9 cellular contexts compared by ENCODE assay signal in the genomic region with DNA sequence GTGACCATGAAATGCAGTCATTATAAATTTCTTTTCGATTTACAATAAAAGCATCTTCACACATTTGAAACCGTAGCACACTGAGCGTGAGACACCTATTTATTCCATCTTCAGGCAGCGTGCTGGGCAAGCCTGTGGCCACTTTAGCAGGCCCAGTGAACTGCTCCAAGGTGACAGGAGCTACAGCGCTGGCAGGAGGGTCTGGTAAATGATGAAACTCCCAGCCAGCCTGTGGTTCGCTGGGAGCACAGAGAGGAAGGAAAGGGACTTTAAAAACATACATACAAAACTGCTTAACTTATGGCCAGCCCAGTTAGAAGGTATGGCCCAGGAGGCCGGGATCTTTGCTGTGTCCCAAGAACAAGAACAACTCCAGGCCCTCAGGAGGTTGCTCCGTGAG. TPM values are rescaled to one million over a fixed set of nuclear protein-coding genes. Genes with fewer than 3 reads are reported as not detected.
DNase-seq lines count a peak whose midpoint lies in the region; ATAC-seq and TF ChIP-seq lines count a peak whose summit lies in the region.
"Had no signal": no experiment of that assay in that cellular context is flagged by ENCODE, and none has a peak within 500 bp of the region (broad histone marks: within the 10 kb centered on the region; RNA-seq: fewer than 3 reads in every experiment).

No MANE protein-coding gene starts in this region.

- no peak for ATAC-seq in T-helper 17 cell
- no peak for ATAC-seq in stimulated activated naive CD8-positive, alpha-beta T cell treated with anti-CD3 and anti-CD28 coated beads, Interleukin-15, amount 100 ng/mL, for 72 hours
- ATAC-seq in HG03175 (IDR thresholded peaks at IDR 0.05; ENCODE audit: unreplicated experiment): no peak
- ATAC-seq in GM21528 (IDR thresholded peaks at IDR 0.05; ENCODE audit: low FRiP score, unreplicated experiment): no peak

- no peaks in the 10 kb centered on the region for H3K27me3 ChIP-seq in hepatocyte

- peak overlapping the region; percentile 79 for H3K4me3 Mint-ChIP-seq in activated CD4-positive, alpha-beta T cell treated with anti-CD3 and anti-CD28 coated beads, Interleukin-2, amount 10 ng/mL, durations not matched to agents 24 days and 14 days
- peak overlapping the region; percentile 94 for H3K4me3 Mint-ChIP-seq in T-helper 17 cell
- H3K4me3 Mint-ChIP-seq in stimulated activated naive CD8-positive, alpha-beta T cell treated with anti-CD3 and anti-CD28 coated beads, Interleukin-15, amount 100 ng/mL, for 72 hours: peak overlapping the region; percentile 66 to 86

- peaks cover 41% of the 10 kb centered on the region for H4K20me1 ChIP-seq in hepatocyte (ENCODE audit: insufficient read depth, poor library complexity, severe bottlenecking)

- H3K4me3 ChIP-seq in hepatocyte: no peak overlapping the region

- DNase-seq in activated CD4-positive, alpha-beta T cell treated with anti-CD3 and anti-CD28 coated beads, Interleukin-2, amount 10 ng/mL, durations not matched to agents 24 days and 14 days: no peak
- DNase-seq in activated CD4-positive, alpha-beta T cell treated with anti-CD3 and anti-CD28 coated beads for 4 hours: no peak
- DNase-seq in T-helper 17 cell (no peak), hepatocyte (ENCODE audit: low spot score) (no peak), NK-92 (lab: John Stamatoyannopoulos, UW; ENCODE audit: unreplicated experiment) (no peak)
- no peak for DNase-seq in stimulated activated naive CD8-positive, alpha-beta T cell treated with anti-CD3 and anti-CD28 coated beads, Interleukin-15, amount 100 ng/mL, for 72 hours
- DNase-seq: NCI-H1694 treated with DMSO at 0.1 percent for 48 hours had no signal

- peaks cover 72% of the 10 kb centered on the region for H3K4me1 Mint-ChIP-seq in activated CD4-positive, alpha-beta T cell treated with anti-CD3 and anti-CD28 coated beads, Interleukin-2, amount 10 ng/mL, durations not matched to agents 24 days and 14 days
- peaks cover 67% of the 10 kb centered on the region for H3K4me1 Mint-ChIP-seq in T-helper 17 cell
- H3K4me1 Mint-ChIP-seq in stimulated activated naive CD8-positive, alpha-beta T cell treated with anti-CD3 and anti-CD28 coated beads, Interleukin-15, amount 100 ng/mL, for 72 hours: peaks cover 84% of the 10 kb centered on the region

- no peaks in the 10 kb centered on the region for H3K9me2 ChIP-seq in hepatocyte (replicated peaks; ENCODE audit: insufficient read depth)

- H3K79me2 ChIP-seq in hepatocyte: peaks cover 86% of the 10 kb centered on the region

- H3K4me2 ChIP-seq in hepatocyte: peak overlapping the region; percentile 51

- H3K36me3 ChIP-seq in hepatocyte (replicated peaks; ENCODE audit: insufficient read depth, low read depth): no peaks in the 10 kb centered on the region

- no peak overlapping the region for H2AFZ ChIP-seq in hepatocyte

- H3K27ac Mint-ChIP-seq in activated CD4-positive, alpha-beta T cell treated with anti-CD3 and anti-CD28 coated beads, Interleukin-2, amount 10 ng/mL, durations not matched to agents 24 days and 14 days: peak overlapping the region; percentile 93
- peak overlapping the region; percentile 100 for H3K27ac Mint-ChIP-seq in T-helper 17 cell
- H3K27ac Mint-ChIP-seq in stimulated activated naive CD8-positive, alpha-beta T cell treated with anti-CD3 and anti-CD28 coated beads, Interleukin-15, amount 100 ng/mL, for 72 hours: peak overlapping the region in 1 of 2 donors; percentile 88

- H3K4me1 ChIP-seq in hepatocyte (ENCODE audit: insufficient read depth): peaks cover 64% of the 10 kb centered on the region

- peaks cover 43% of the 10 kb centered on the region for H3K36me3 Mint-ChIP-seq in activated CD4-positive, alpha-beta T cell treated with anti-CD3 and anti-CD28 coated beads, Interleukin-2, amount 10 ng/mL, durations not matched to agents 24 days and 14 days (ENCODE audit: low read depth)
- peaks cover 2% of the 10 kb centered on the region for H3K36me3 Mint-ChIP-seq in T-helper 17 cell (ENCODE audit: low read depth)

- WGBS in hepatocyte (ENCODE audit: low lambda C conversion rate, missing lambda C conversion rate): 90% methylated on average over 8 of the region's 8 CpGs

- H3K9me3 ChIP-seq in T-helper 17 cell (ENCODE audit: control insufficient read depth, low read length, poor library complexity, severe bottlenecking): no peaks in the 10 kb centered on the region
- H3K9me3 ChIP-seq in hepatocyte (ENCODE audit: low read depth): no peaks in the 10 kb centered on the region

- H3K27ac ChIP-seq in hepatocyte: peak overlapping the region; percentile 89

- intact Hi-C loops in activated CD4-positive, alpha-beta T cell treated with anti-CD3 and anti-CD28 coated beads, Interleukin-2, amount 10 ng/mL, durations not matched to agents 24 days and 14 days (cut with micrococcal nuclease): loop anchor here (5.0 to 10.0 kb wide), 2 partner anchors 337 to 460 kb away; a partner anchor contains a TSS

- no peak for TF ChIP-seq CTCF in hepatocyte (IDR thresholded peaks at IDR 0.05; ENCODE audit: poor library complexity)

- no peaks in the 10 kb centered on the region for H3K9me3 Mint-ChIP-seq in activated CD4-positive, alpha-beta T cell treated with anti-CD3 and anti-CD28 coated beads, Interleukin-2, amount 10 ng/mL, durations not matched to agents 24 days and 14 days
- H3K9me3 Mint-ChIP-seq in stimulated activated naive CD8-positive, alpha-beta T cell treated with anti-CD3 and anti-CD28 coated beads, Interleukin-15, amount 100 ng/mL, for 72 hours: no peaks in the 10 kb centered on the region

- no peaks in the 10 kb centered on the region for H3K27me3 Mint-ChIP-seq in activated CD4-positive, alpha-beta T cell treated with anti-CD3 and anti-CD28 coated beads, Interleukin-2, amount 10 ng/mL, durations not matched to agents 24 days and 14 days
- H3K27me3 Mint-ChIP-seq in T-helper 17 cell: no peaks in the 10 kb centered on the region
- H3K27me3 Mint-ChIP-seq in stimulated activated naive CD8-positive, alpha-beta T cell treated with anti-CD3 and anti-CD28 coated beads, Interleukin-15, amount 100 ng/mL, for 72 hours: no peaks in the 10 kb centered on the region

RNA-seq across cellular contexts. Expression of a gene that starts 5.1 kb away (rescaled TPM):
- 150 and 153 TPM in 2 replicates for total RNA-seq in activated CD4-positive, alpha-beta T cell treated with anti-CD3 and anti-CD28 coated beads, Interleukin-2, amount 10 ng/mL, durations not matched to agents 24 days and 14 days
- 100 to 1,000 TPM; 176 to 209 TPM for total RNA-seq in T-helper 17 cell
- 26.2 and 27.5 TPM in 2 replicates for total RNA-seq in hepatocyte
- polyA plus RNA-seq in hepatocyte: 24.8 and 29.7 TPM in 2 replicates
